Comparison of ENCODE assay signal across 23 cellular contexts in the genomic region with DNA sequence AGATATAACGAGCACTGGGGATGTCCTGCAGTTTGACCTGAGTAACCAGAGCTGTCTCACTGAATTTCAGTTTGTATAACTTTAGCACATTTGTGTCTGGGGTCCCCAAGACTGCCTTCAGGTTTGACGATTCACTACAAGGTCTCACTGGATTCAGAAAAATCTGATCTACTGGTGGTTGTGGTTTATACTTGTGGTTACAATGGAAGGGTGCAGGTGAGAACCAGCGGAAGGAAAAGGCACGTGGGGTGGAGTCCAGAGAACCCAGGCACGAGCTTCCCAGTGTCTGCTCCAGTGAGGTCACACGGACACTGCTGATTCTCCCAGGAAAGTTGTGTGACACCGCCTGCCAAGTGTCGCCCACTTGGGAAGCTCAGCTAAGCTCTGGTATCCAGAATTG.
DNase-seq lines count a peak whose midpoint lies in the region; ATAC-seq, FAIRE-seq and TF ChIP-seq lines count a peak whose summit lies in the region.
"Had no signal": no experiment of that assay in that cellular context is flagged by ENCODE, and none has a peak within 500 bp of the region (broad histone marks: within the 10 kb centered on the region; RNA-seq: fewer than 3 reads in every experiment).

No MANE protein-coding gene starts in this region.

- peaks cover 2% of the 10 kb centered on the region for H3K9me3 Mint-ChIP-seq in activated T-cell treated with anti-CD3 and anti-CD28 coated beads, Interleukin-2, amount 50 U/mL, for 24 hours
- H3K9me3 Mint-ChIP-seq in activated T-cell treated with anti-CD3 and anti-CD28 coated beads, Interleukin-2, amount 50 U/mL, for 4 hours, result peaks cover 5% of the 10 kb centered on the region
- H3K9me3 Mint-ChIP-seq in activated T-helper 17 cell treated with anti-CD3 and anti-CD28 coated beads, Interleukin-2, amount 50 U/mL, for 72 hours, result no peaks in the 10 kb centered on the region
- H3K9me3 Mint-ChIP-seq in immature natural killer cell, result peaks cover 0 to 4% (median 0%) of the 10 kb centered on the region in 6 donors

- no peaks in the 10 kb centered on the region for H3K27me3 Mint-ChIP-seq in activated T-cell treated with anti-CD3 and anti-CD28 coated beads, Interleukin-2, amount 50 U/mL, for 24 hours
- H3K27me3 Mint-ChIP-seq in activated T-cell treated with anti-CD3 and anti-CD28 coated beads, Interleukin-2, amount 50 U/mL, for 4 hours (ENCODE audit: low read depth), result no peaks in the 10 kb centered on the region
- H3K27me3 Mint-ChIP-seq in activated T-helper 17 cell treated with anti-CD3 and anti-CD28 coated beads, Interleukin-2, amount 50 U/mL, for 72 hours, result no peaks in the 10 kb centered on the region
- H3K27me3 Mint-ChIP-seq in immature natural killer cell (ENCODE audit: low read depth in 3 of 3), result no peaks in the 10 kb centered on the region

- no peak for ATAC-seq in activated T-cell treated with anti-CD3 and anti-CD28 coated beads, Interleukin-2, amount 50 U/mL, for 4 hours
- peak; percentile 16 for ATAC-seq in activated T-helper 17 cell treated with anti-CD3 and anti-CD28 coated beads, Interleukin-2, amount 50 U/mL, for 72 hours (replicated peaks)
- ATAC-seq in HG03469 (IDR thresholded peaks at IDR 0.05; ENCODE audit: unreplicated experiment), result no peak
- ATAC-seq: Panc1 had no signal

- TF ChIP-seq CTCF in D721Med (IDR thresholded peaks at IDR 0.05; ENCODE audit: insufficient read depth, missing control alignments), result no peak

- peak overlapping the region; percentile 9 for H3K27ac Mint-ChIP-seq in activated T-cell treated with anti-CD3 and anti-CD28 coated beads, Interleukin-2, amount 50 U/mL, for 24 hours
- peak overlapping the region; percentile 49 for H3K27ac Mint-ChIP-seq in activated T-helper 17 cell treated with anti-CD3 and anti-CD28 coated beads, Interleukin-2, amount 50 U/mL, for 72 hours
- peak overlapping the region in 1 of 6 donors; percentile 66 for H3K27ac Mint-ChIP-seq in immature natural killer cell

- no peak for DNase-seq in activated T-cell treated with anti-CD3 and anti-CD28 coated beads, Interleukin-2, amount 50 U/mL, for 24 hours
- DNase-seq in activated T-cell treated with anti-CD3 and anti-CD28 coated beads, Interleukin-2, amount 50 U/mL, for 4 hours, result no peak
- DNase-seq in D721Med (ENCODE audit: insufficient read length, low spot score) (no peak), immature natural killer cell (peak in 2 of 3 donors; percentile 7 to 28), NAMALWA (ENCODE audit: low spot score) (no peak), middle frontal gyrus (ENCODE audit: extremely low spot score, low spot score) (no peak)
- DNase-seq: COR-L47, DMS79, GF-D8, H7, MM.1S, NCI-H1048, NCI-H1417, NCI-H1694 treated with DMSO at 0.1 percent for 48 hours, NCI-H2081, NCI-H226, NCI-H510A, NCI-H69, SHP77 had no signal

- peaks cover 91% of the 10 kb centered on the region for H3K36me3 Mint-ChIP-seq in activated T-cell treated with anti-CD3 and anti-CD28 coated beads, Interleukin-2, amount 50 U/mL, for 24 hours (ENCODE audit: low read depth)
- H3K36me3 Mint-ChIP-seq in activated T-cell treated with anti-CD3 and anti-CD28 coated beads, Interleukin-2, amount 50 U/mL, for 4 hours (ENCODE audit: insufficient read depth), result peaks cover 53% of the 10 kb centered on the region
- peaks cover 86% of the 10 kb centered on the region for H3K36me3 Mint-ChIP-seq in activated T-helper 17 cell treated with anti-CD3 and anti-CD28 coated beads, Interleukin-2, amount 50 U/mL, for 72 hours (ENCODE audit: low read depth)
- peaks cover 36 to 64% (median 55%) of the 10 kb centered on the region in 3 donors for H3K36me3 Mint-ChIP-seq in immature natural killer cell

- no peak overlapping the region for H3K4me3 Mint-ChIP-seq in activated T-cell treated with anti-CD3 and anti-CD28 coated beads, Interleukin-2, amount 50 U/mL, for 24 hours
- H3K4me3 Mint-ChIP-seq in activated T-cell treated with anti-CD3 and anti-CD28 coated beads, Interleukin-2, amount 50 U/mL, for 4 hours, result no peak overlapping the region
- no peak overlapping the region for H3K4me3 Mint-ChIP-seq in activated T-helper 17 cell treated with anti-CD3 and anti-CD28 coated beads, Interleukin-2, amount 50 U/mL, for 72 hours
- H3K4me3 Mint-ChIP-seq in immature natural killer cell, result peak overlapping the region; percentile 4 to 48 (median 38)

- peaks cover 38% of the 10 kb centered on the region for H3K4me1 Mint-ChIP-seq in activated T-cell treated with anti-CD3 and anti-CD28 coated beads, Interleukin-2, amount 50 U/mL, for 24 hours (ENCODE audit: low read depth)
- H3K4me1 Mint-ChIP-seq in activated T-cell treated with anti-CD3 and anti-CD28 coated beads, Interleukin-2, amount 50 U/mL, for 4 hours (ENCODE audit: low read depth), result peaks cover 34% of the 10 kb centered on the region
- H3K4me1 Mint-ChIP-seq in activated T-helper 17 cell treated with anti-CD3 and anti-CD28 coated beads, Interleukin-2, amount 50 U/mL, for 72 hours, result peaks cover 41% of the 10 kb centered on the region
- H3K4me1 Mint-ChIP-seq in immature natural killer cell, result peaks cover 26 to 39% of the 10 kb centered on the region in 2 donors

- FAIRE-seq in D721Med (lab: Jason Lieb, UNC), result peak; percentile 6
- FAIRE-seq: GM12891 had no signal

Comparison
In these comparisons a context has a peak if more than half of its experiments do, and no peak if none do; other contexts are left out.
1. DNase-seq: peak in immature natural killer cell (2 of 3); none in activated T-cell treated with anti-CD3 and anti-CD28 coated beads, Interleukin-2, amount 50 U/mL, for 24 hours (single experiment), activated T-cell treated with anti-CD3 and anti-CD28 coated beads, Interleukin-2, amount 50 U/mL, for 4 hours (single experiment), D721Med (single experiment), NAMALWA (single experiment) and middle frontal gyrus (single experiment).
2. H3K4me3 Mint-ChIP-seq: peak in immature natural killer cell (5 of 5); none in activated T-cell treated with anti-CD3 and anti-CD28 coated beads, Interleukin-2, amount 50 U/mL, for 24 hours (single experiment), activated T-cell treated with anti-CD3 and anti-CD28 coated beads, Interleukin-2, amount 50 U/mL, for 4 hours (single experiment) and activated T-helper 17 cell treated with anti-CD3 and anti-CD28 coated beads, Interleukin-2, amount 50 U/mL, for 72 hours (single experiment).